17 cellular contexts compared by ENCODE assay signal in the genomic region with DNA sequence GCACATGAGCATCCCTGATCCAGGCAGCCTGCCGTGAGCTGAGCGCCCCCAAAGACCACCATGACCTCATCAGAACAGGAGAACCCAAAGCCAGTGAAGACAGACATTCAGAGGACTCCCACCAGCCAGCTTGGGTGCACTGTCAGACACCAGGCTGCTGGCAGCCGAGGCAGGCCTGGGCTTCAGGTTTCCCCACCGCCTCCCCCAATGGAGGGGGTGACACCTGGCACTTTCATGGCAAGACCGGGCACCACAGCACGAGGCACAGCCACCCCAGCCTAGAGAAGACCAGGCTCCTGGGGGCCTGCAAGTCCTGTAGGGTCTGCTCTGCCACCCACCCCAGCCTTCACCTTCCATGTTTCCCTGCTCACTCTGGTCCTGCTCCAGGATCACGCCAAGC.
DNase-seq lines count a peak whose midpoint lies in the region; ATAC-seq and TF ChIP-seq lines count a peak whose summit lies in the region.
"Had no signal": no experiment of that assay in that cellular context is flagged by ENCODE, and none has a peak within 500 bp of the region (broad histone marks: within the 10 kb centered on the region; RNA-seq: fewer than 3 reads in every experiment).

No MANE protein-coding gene starts in this region.

- H3K27me3 ChIP-seq in neuronal stem cell (ENCODE audit: control insufficient read depth in 3 of 3, insufficient read depth in 3 of 3, low read depth in 1 of 3, low read length in 3 of 3) = no peaks in the 10 kb centered on the region
- no peaks in the 10 kb centered on the region for H3K27me3 ChIP-seq in CD4-positive, alpha-beta memory T cell (ENCODE audit: insufficient read depth, low read length)
- H3K27me3 ChIP-seq: BLaER1 had no signal

- no peaks in the 10 kb centered on the region for H3K36me3 ChIP-seq in neuronal stem cell (replicated peaks in 1 of 2; ENCODE audit: control insufficient read depth in 2 of 2, insufficient read depth in 2 of 2, low read length in 2 of 2)
- no peaks in the 10 kb centered on the region for H3K36me3 ChIP-seq in CD4-positive, alpha-beta memory T cell (ENCODE audit: insufficient read depth, low read length)
- H3K36me3 ChIP-seq: BE2C, BLaER1 had no signal

- H3K36me3 Mint-ChIP-seq in nephron (ENCODE audit: low read depth) = no peaks in the 10 kb centered on the region
- H3K36me3 Mint-ChIP-seq in CD4-positive, alpha-beta memory T cell = no peaks in the 10 kb centered on the region
- H3K36me3 Mint-ChIP-seq: CD14-positive monocyte; CD4-positive, CD25-positive, alpha-beta regulatory T cell; CD8-positive, alpha-beta T cell had no signal

- no CpG with 5 or more reads among the region's 7 CpGs for WGBS in neuronal stem cell (ENCODE audit: extremely low coverage in 2 of 2, insufficient read length in 2 of 2, insufficient replicate concordance in 1 of 2), 2 donors

- peak overlapping the region; percentile 77 for H2BK5ac ChIP-seq in neuronal stem cell (ENCODE audit: low read length)

- POLR2A ChIA-PET in CD4-positive, alpha-beta memory T cell (lab: Charles Lee; ENCODE audit: partially characterized antibody) = no interaction called here

- CTCF ChIA-PET in CD4-positive, alpha-beta memory T cell (lab: Charles Lee; ENCODE audit: partially characterized antibody) = no interaction called here

- no peak overlapping the region for H4K8ac ChIP-seq in neuronal stem cell (ENCODE audit: low read depth, low read length)

- H4K91ac ChIP-seq in neuronal stem cell (ENCODE audit: low read depth, low read length, poor library complexity) = no peak overlapping the region

- intact Hi-C loops in CD4-positive, alpha-beta memory T cell (cut with micrococcal nuclease) = no loop called here

- H2BK15ac ChIP-seq in neuronal stem cell (ENCODE audit: low read length) = peak overlapping the region; percentile 69

- peak overlapping the region; percentile 78 for H3K4ac ChIP-seq in neuronal stem cell (ENCODE audit: low read length)

- H3K4me3 ChIP-seq in neuronal stem cell (ENCODE audit: low read length in 2 of 2) = no peak overlapping the region
- no peak overlapping the region for H3K4me3 ChIP-seq in CD4-positive, alpha-beta memory T cell (ENCODE audit: low read length in 2 of 2)
- H3K4me3 ChIP-seq: BLaER1 had no signal

- H3K79me1 ChIP-seq in neuronal stem cell (ENCODE audit: low read depth, low read length) = peaks cover 4% of the 10 kb centered on the region

- no peak overlapping the region for H2AFZ ChIP-seq in neuronal stem cell (ENCODE audit: low read length)

- H3K4me1 Mint-ChIP-seq in nephron = peaks cover 13% of the 10 kb centered on the region
- H3K4me1 Mint-ChIP-seq in CD4-positive, alpha-beta memory T cell = peaks cover 0 to 1% (median 0%) of the 10 kb centered on the region in 4 donors
- H3K4me1 Mint-ChIP-seq: CD14-positive monocyte had no signal

- no peak overlapping the region for H2BK120ac ChIP-seq in neuronal stem cell (ENCODE audit: low read depth, low read length)

- ATAC-seq in GM18873 (IDR thresholded peaks at IDR 0.05; ENCODE audit: low FRiP score, unreplicated experiment) (no peak), HG03108 (IDR thresholded peaks at IDR 0.05; ENCODE audit: unreplicated experiment) (no peak)
- ATAC-seq: CD8-positive, alpha-beta T cell had no signal

- H3K4me3 Mint-ChIP-seq in nephron = no peak overlapping the region
- H3K4me3 Mint-ChIP-seq in CD4-positive, alpha-beta memory T cell = no peak overlapping the region
- H3K4me3 Mint-ChIP-seq: CD14-positive monocyte; CD4-positive, CD25-positive, alpha-beta regulatory T cell; CD8-positive, alpha-beta T cell had no signal

- peak overlapping the region; percentile 67 for H3K23ac ChIP-seq in neuronal stem cell (ENCODE audit: low read depth, low read length, poor library complexity)

- peak overlapping the region; percentile 40 to 83 (median 78) for H3K27ac Mint-ChIP-seq in nephron
- H3K27ac Mint-ChIP-seq in CD4-positive, alpha-beta memory T cell = no peak overlapping the region
- H3K27ac Mint-ChIP-seq: CD4-positive, CD25-positive, alpha-beta regulatory T cell; CD8-positive, alpha-beta T cell had no signal

- no peaks in the 10 kb centered on the region for H3K9me3 Mint-ChIP-seq in nephron
- H3K9me3 Mint-ChIP-seq in CD4-positive, alpha-beta memory T cell = peaks cover 0 to 2% (median 0%) of the 10 kb centered on the region in 8 donors
- H3K9me3 Mint-ChIP-seq: CD8-positive, alpha-beta T cell had no signal

- peaks cover 44% of the 10 kb centered on the region for H3K27me3 Mint-ChIP-seq in nephron (ENCODE audit: low read depth)
- H3K27me3 Mint-ChIP-seq in CD4-positive, alpha-beta memory T cell = peaks cover 10 to 12% of the 10 kb centered on the region in 2 donors
- H3K27me3 Mint-ChIP-seq: CD4-positive, CD25-positive, alpha-beta regulatory T cell had no signal

- peaks cover 21 to 23% of the 10 kb centered on the region in 2 donors for H3K4me1 ChIP-seq in neuronal stem cell (ENCODE audit: control insufficient read depth in 2 of 2, insufficient read depth in 1 of 2, low read depth in 1 of 2, low read length in 2 of 2)
- H3K4me1 ChIP-seq in CD4-positive, alpha-beta memory T cell (ENCODE audit: insufficient read depth, low read length) = no peaks in the 10 kb centered on the region
- H3K4me1 ChIP-seq: BE2C, Caco-2 had no signal

- H3K18ac ChIP-seq in neuronal stem cell (ENCODE audit: low read length) = peak overlapping the region; percentile 91

- H3K4me2 ChIP-seq in neuronal stem cell (ENCODE audit: insufficient read depth, low read length, poor library complexity, severe bottlenecking) = no peak overlapping the region
- H3K4me2 ChIP-seq: BLaER1 had no signal

- peak overlapping the region; percentile 65 for H2BK12ac ChIP-seq in neuronal stem cell (ENCODE audit: low read length)

- peak overlapping the region; percentile 55 for H3K9ac ChIP-seq in neuronal stem cell (ENCODE audit: low read depth, low read length, poor library complexity)
- H3K9ac ChIP-seq: BLaER1 had no signal

- no peak overlapping the region for H3K14ac ChIP-seq in neuronal stem cell (ENCODE audit: low read length)

- no peak for DNase-seq in neuronal stem cell (ENCODE audit: low spot score)
- DNase-seq in CD4-positive, alpha-beta memory T cell = no peak
- DNase-seq: 8988T; ACHN; BE2C; C1 segment of cervical spinal cord; Caco-2; Calu3; CD4-positive, CD25-positive, alpha-beta regulatory T cell; CD8-positive, alpha-beta T cell; DMS79 treated with DMSO at 0.1 percent for 48 hours; GF-D8 had no signal

- peak overlapping the region; percentile 96 for H2AK5ac ChIP-seq in neuronal stem cell (ENCODE audit: low read depth, low read length)

- H3K9me3 ChIP-seq in neuronal stem cell (replicated peaks in 1 of 2; ENCODE audit: control insufficient read depth in 2 of 2, insufficient read depth in 1 of 2, low read depth in 1 of 2, low read length in 2 of 2) = peaks cover 0 to 2% of the 10 kb centered on the region in 2 donors
- no peaks in the 10 kb centered on the region for H3K9me3 ChIP-seq in CD4-positive, alpha-beta memory T cell (ENCODE audit: control insufficient read depth in 1 of 2, low read length in 2 of 2)
- H3K9me3 ChIP-seq: BE2C, BLaER1, Caco-2 had no signal

- TF ChIP-seq CTCF in nephron (IDR thresholded peaks at IDR 0.05; ENCODE audit: unreplicated experiment in 3 of 3) = no peak

- H3K27ac ChIP-seq in neuronal stem cell (replicated peaks; ENCODE audit: low read length) = no peak overlapping the region
- H3K27ac ChIP-seq in CD4-positive, alpha-beta memory T cell (ENCODE audit: low read depth, low read length) = no peak overlapping the region
- H3K27ac ChIP-seq: BLaER1 had no signal

Comparison
In these comparisons a context has a peak if more than half of its experiments do, and no peak if none do; other contexts are left out.
1. H3K27ac Mint-ChIP-seq: peak in nephron (3 of 3); none in CD4-positive, alpha-beta memory T cell (0 of 7).